8 cellular contexts compared by ENCODE assay signal in the genomic region with DNA sequence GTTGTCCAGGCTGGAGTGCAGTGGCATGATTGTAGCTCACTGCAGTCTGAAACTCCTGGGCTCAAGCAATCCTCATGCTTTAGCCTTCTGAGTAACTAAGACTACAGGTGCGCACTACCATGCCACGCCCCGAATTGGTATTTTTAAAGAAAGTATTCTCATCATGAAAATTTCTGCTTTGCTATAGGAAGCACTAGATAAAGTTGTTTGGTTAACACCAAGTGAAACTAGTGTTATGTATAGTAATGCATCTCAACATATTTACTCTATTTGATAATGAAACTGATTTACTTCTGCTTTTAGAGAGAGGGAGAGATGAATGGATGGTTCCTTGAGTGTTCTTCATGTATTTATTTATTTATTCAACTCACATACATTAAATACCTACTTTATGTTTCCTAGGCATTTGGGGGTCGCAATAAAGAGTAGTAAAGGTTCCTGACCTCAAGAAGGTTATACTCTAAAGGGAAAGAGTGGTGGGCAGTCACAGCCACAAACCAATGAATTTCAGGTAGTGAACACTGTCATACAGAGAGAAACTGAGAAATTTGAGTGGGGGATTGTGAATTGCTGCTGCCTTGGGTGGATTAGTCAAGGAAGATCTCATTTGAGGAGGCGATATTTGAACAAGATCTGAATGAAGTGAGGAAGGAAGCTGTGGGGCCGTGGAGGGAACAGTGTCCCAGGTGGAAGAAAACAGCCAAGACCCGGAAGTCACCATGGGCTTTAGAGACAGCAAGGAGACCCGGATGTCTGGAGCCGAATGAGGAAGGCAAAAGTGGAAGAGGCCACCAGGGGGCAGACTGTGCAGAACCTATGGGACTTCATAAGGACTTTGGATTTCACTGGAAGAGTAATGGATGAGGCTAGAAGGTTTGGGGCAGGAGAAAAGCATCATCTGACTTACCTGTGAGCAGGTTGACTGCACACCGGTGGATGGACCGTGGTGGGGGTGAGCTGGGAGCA.
DNase-seq lines count a peak whose midpoint lies in the region; ATAC-seq and TF ChIP-seq lines count a peak whose summit lies in the region.

No MANE protein-coding gene starts in this region.

- intact Hi-C loops in CD14-positive monocyte (cut with micrococcal nuclease) (loop anchor here in 1 of 2 donors (5.0 kb wide), 1 partner anchor 390 kb away; no protein-coding TSS in a partner anchor), left ventricle myocardium superior (cut with micrococcal nuclease) (no loop called here)

- TF ChIP-seq CTCF in CD14-positive monocyte (IDR thresholded peaks at IDR 0.05) = peak; percentile 48

- peaks cover 3% of the 10 kb centered on the region for H3K4me1 Mint-ChIP-seq in CD14-positive monocyte

- DNase-seq in CD14-positive monocyte (ENCODE audit: low spot score) (no peak), NCI-H82 (lab: John Stamatoyannopoulos, UW) (peak; percentile 81), left ventricle myocardium superior (peak; percentile 52), retina (no peak)
- DNase-seq in activated gamma-delta T cell treated with anti-CD3 and anti-CD28 coated beads, Interleukin-2, amount 50 U/mL, for 16 hours (ENCODE audit: low read depth) = peak; percentile 22
- DNase-seq in stimulated activated CD4-positive, alpha-beta T cell treated with anti-CD3 and anti-CD28 coated beads, Interleukin-4, amount 100 ng/mL, for 24 hours = peak; percentile 23

- H3K27ac Mint-ChIP-seq in CD14-positive monocyte = no peak overlapping the region

- H3K9me3 Mint-ChIP-seq in CD14-positive monocyte = peaks cover 0 to 5% (median 2%) of the 10 kb centered on the region in 7 donors

- ATAC-seq in GM18508 (IDR thresholded peaks at IDR 0.05; ENCODE audit: insufficient read depth, unreplicated experiment) = peak; percentile 79
- peak; percentile 75 for ATAC-seq in HG02973 (IDR thresholded peaks at IDR 0.05; ENCODE audit: unreplicated experiment)
- ATAC-seq in left ventricle myocardium superior = no peak

- peaks cover 0 to 3% (median 2%) of the 10 kb centered on the region in 3 donors for H3K27me3 Mint-ChIP-seq in CD14-positive monocyte (ENCODE audit: low read depth in 3 of 3)

- no peak overlapping the region for H3K4me3 Mint-ChIP-seq in CD14-positive monocyte

- H3K36me3 Mint-ChIP-seq in CD14-positive monocyte = no peaks in the 10 kb centered on the region

Comparison
In these comparisons a context has a peak if more than half of its experiments do, and no peak if none do; other contexts are left out.
1. DNase-seq: peak in NCI-H82 (single experiment), activated gamma-delta T cell treated with anti-CD3 and anti-CD28 coated beads, Interleukin-2, amount 50 U/mL, for 16 hours (single experiment), left ventricle myocardium superior (single experiment) and stimulated activated CD4-positive, alpha-beta T cell treated with anti-CD3 and anti-CD28 coated beads, Interleukin-4, amount 100 ng/mL, for 24 hours (single experiment); none in CD14-positive monocyte (single experiment) and retina (single experiment).